In the genomic region with DNA sequence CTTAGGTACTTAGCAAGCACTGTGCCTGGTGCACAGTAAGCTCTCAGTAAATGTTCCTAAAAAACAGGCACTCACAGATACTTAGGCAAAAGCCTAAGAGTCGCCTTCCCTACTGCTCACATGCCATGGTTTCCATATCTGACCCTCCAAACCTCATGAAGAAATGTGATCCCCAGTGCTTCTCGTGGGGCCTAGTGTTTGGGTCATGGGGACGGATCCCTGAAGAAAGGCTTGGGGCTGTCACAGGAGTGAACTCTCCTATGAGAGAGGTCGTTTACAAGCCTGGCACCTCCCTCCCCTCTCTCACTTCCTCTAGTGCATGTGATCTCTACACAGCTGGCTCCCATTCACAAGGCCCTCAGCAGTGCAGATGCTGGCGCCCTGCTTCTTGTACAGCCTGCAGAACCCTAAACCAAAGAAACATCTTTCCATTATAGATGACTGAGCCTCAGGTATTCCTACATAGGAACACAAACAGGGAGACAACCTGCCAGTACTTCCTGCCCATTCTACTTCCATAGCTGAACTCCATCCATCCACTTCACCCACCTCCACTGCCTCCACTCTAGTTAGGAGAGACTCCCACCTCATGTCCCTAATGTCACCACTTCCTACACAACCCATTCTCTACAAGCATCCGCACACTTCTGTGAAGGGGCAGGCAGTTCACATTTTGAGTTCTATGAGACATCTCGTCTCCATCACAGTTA, we compare ENCODE assay signal across 7 cellular contexts. TPM values are rescaled to one million over a fixed set of nuclear protein-coding genes. Genes with fewer than 3 reads are reported as not detected.
DNase-seq lines count a peak whose midpoint lies in the region; ATAC-seq, FAIRE-seq and TF ChIP-seq lines count a peak whose summit lies in the region.

No MANE protein-coding gene starts in this region.

- no peak for TF ChIP-seq EP300 in H1 (IDR thresholded peaks at IDR 0.05; ENCODE audit: borderline replicate concordance in 1 of 2, low read depth in 2 of 2, low read length in 2 of 2)

- no peak overlapping the region for H3K4ac ChIP-seq in H1 (replicated peaks; ENCODE audit: insufficient read length, low read depth, low read length)

- no peaks in the 10 kb centered on the region for H3K9me2 ChIP-seq in Karpas-422 (replicated peaks; ENCODE audit: insufficient read depth, low read length)

- H2BK120ac ChIP-seq in H1 (replicated peaks; ENCODE audit: low read depth, low read length) = no peak overlapping the region

- H3K27me3 ChIP-seq in Karpas-422 (ENCODE audit: low read length) = no peaks in the 10 kb centered on the region
- H3K27me3 ChIP-seq in H1 (replicated peaks in 1 of 4; ENCODE audit: control insufficient read depth in 3 of 4, extremely low read depth in 1 of 4, insufficient read depth in 3 of 4, low read length in 3 of 4) = no peaks in the 10 kb centered on the region

- H3K4me2 ChIP-seq in Karpas-422 (ENCODE audit: low read depth, low read length, poor library complexity, severe bottlenecking) (peak overlapping the region; percentile 92), H1 (ENCODE audit: insufficient read depth in 1 of 2, low read depth in 2 of 2, low read length in 2 of 2) (peak overlapping the region in 1 of 2 experiments; percentile 23; a peak in 2 of 4 replicates)

- no peak for TF ChIP-seq RAD21 in H1 (IDR thresholded peaks at IDR 0.05 in 1 of 2, conservative IDR thresholded peaks at IDR 0.05 in 1 of 2; ENCODE audit: low read depth in 2 of 2, low read length in 2 of 2)

- no peak for FAIRE-seq in H1 (lab: Jason Lieb, UNC)

- H3K27ac ChIP-seq in Karpas-422 (ENCODE audit: low read length) = peak overlapping the region; percentile 72
- no peak overlapping the region for H3K27ac ChIP-seq in H1 (ENCODE audit: low read depth, low read length)

- peak overlapping the region; percentile 35 for H4K91ac ChIP-seq in H1 (replicated peaks; ENCODE audit: insufficient read length, low read length)

- no peak overlapping the region for H3K23ac ChIP-seq in H1 (ENCODE audit: insufficient read length)

- ATAC-seq in GM18519 (IDR thresholded peaks at IDR 0.05; ENCODE audit: low FRiP score, unreplicated experiment) (peak; percentile 43), GM21529 (IDR thresholded peaks at IDR 0.05; ENCODE audit: unreplicated experiment) (peak; percentile 55)
- no peak for ATAC-seq in stimulated activated naive CD8-positive, alpha-beta T cell treated with anti-CD3 and anti-CD28 coated beads, Interleukin-15, amount 100 ng/mL, for 72 hours

- CTCF ChIA-PET in H1 (lab: Charles Lee; ENCODE audit: partially characterized antibody) (interaction anchor here (0.6 to 2.3 kb wide), 6 partner anchors 9 to 48 kb away, joined by 3 to 13 read pairs (median 4); no protein-coding TSS in a partner anchor), HEK293T (lab: Yijun Ruan, JAX) (no interaction called here)

- H3K18ac ChIP-seq in H1 (ENCODE audit: extremely low read depth, low read length) = no peak overlapping the region

- H3K79me2 ChIP-seq in Karpas-422 (ENCODE audit: low read length) (peaks cover 74% of the 10 kb centered on the region), H1 (ENCODE audit: control insufficient read depth in 1 of 2, insufficient read depth in 2 of 2, low read length in 2 of 2) (peaks cover 26 to 71% of the 10 kb centered on the region in 2 experiments)

- H2BK5ac ChIP-seq in H1 (ENCODE audit: low read depth, low read length) = peak overlapping the region; percentile 35; the same call in 1 of the 2 replicates

- H4K8ac ChIP-seq in H1 (ENCODE audit: extremely low read depth, insufficient read depth, low read length) = no peak overlapping the region

- peaks cover 11% of the 10 kb centered on the region for H3K79me1 ChIP-seq in H1 (ENCODE audit: low read depth, low read length)

- no peak overlapping the region for H3K14ac ChIP-seq in H1 (ENCODE audit: insufficient read length)

- no peak overlapping the region for H4K5ac ChIP-seq in H1 (ENCODE audit: insufficient read length, low read depth, low read length)

- H3K56ac ChIP-seq in H1 (replicated peaks; ENCODE audit: insufficient read length, low read depth, low read length) = no peak overlapping the region

- H2AFZ ChIP-seq in Karpas-422 (ENCODE audit: low read length) (no peak overlapping the region), H1 (ENCODE audit: low read length) (no peak overlapping the region)

- no peak for TF ChIP-seq CTCF in H1 (IDR thresholded peaks at IDR 0.05; ENCODE audit: control extremely low read depth in 1 of 3, insufficient read depth in 1 of 3, low read depth in 1 of 3, low read length in 3 of 3)

- H3K9ac ChIP-seq in Karpas-422 (ENCODE audit: low read length) (peak overlapping the region; percentile 41), H1 (replicated peaks in 1 of 4; ENCODE audit: extremely low read depth in 1 of 4, low read depth in 3 of 4, low read length in 3 of 4) (no peak overlapping the region)

- DNase-seq in Karpas-422 (peak; percentile 88), H1 (ENCODE audit: low read depth in 1 of 2, low spot score in 2 of 2) (no peak), HEK293T (ENCODE audit: extremely low spot score) (no peak), NCI-H2171 (lab: John Stamatoyannopoulos, UW) (no peak)
- no peak for DNase-seq in stimulated activated naive CD8-positive, alpha-beta T cell treated with anti-CD3 and anti-CD28 coated beads, Interleukin-15, amount 100 ng/mL, for 72 hours

- peak overlapping the region in 1 of 2 donors; percentile 81 for H3K4me3 Mint-ChIP-seq in stimulated activated naive CD8-positive, alpha-beta T cell treated with anti-CD3 and anti-CD28 coated beads, Interleukin-15, amount 100 ng/mL, for 72 hours

- peaks cover 6% of the 10 kb centered on the region; the same call in 1 of the 2 replicates for H4K20me1 ChIP-seq in Karpas-422 (ENCODE audit: insufficient read depth, low read depth, low read length)
- peaks cover 18 to 32% of the 10 kb centered on the region in 2 experiments for H4K20me1 ChIP-seq in H1 (replicated peaks in 1 of 2; ENCODE audit: control insufficient read depth in 1 of 2, insufficient read depth in 2 of 2, low read length in 2 of 2)

- peak overlapping the region; percentile 42; the same call in 1 of the 2 replicates for H3K4me3 ChIP-seq in Karpas-422 (ENCODE audit: low read length)
- no peak overlapping the region for H3K4me3 ChIP-seq in H1 (ENCODE audit: extremely low read depth in 1 of 4, insufficient read depth in 2 of 4, low read depth in 3 of 4, low read length in 4 of 4)

- no peak overlapping the region for H2BK15ac ChIP-seq in H1 (ENCODE audit: low read length)

- H3K36me3 ChIP-seq in Karpas-422 (ENCODE audit: insufficient read depth, low read length) (no peaks in the 10 kb centered on the region), H1 (ENCODE audit: control insufficient read depth in 2 of 4, insufficient read depth in 4 of 4, low read length in 3 of 4) (peaks cover 0 to 8% (median 2%) of the 10 kb centered on the region in 4 experiments; a peak in 3 of 8 replicates)

- peak overlapping the region; percentile 65; the same call in 1 of the 2 replicates for H2AK5ac ChIP-seq in H1 (ENCODE audit: low read depth, low read length)

- H3K27me3 Mint-ChIP-seq in stimulated activated naive CD8-positive, alpha-beta T cell treated with anti-CD3 and anti-CD28 coated beads, Interleukin-15, amount 100 ng/mL, for 72 hours = no peaks in the 10 kb centered on the region

- TF ChIP-seq POLR2A in H1 (IDR thresholded peaks at IDR 0.05; ENCODE audit: control extremely low read depth in 1 of 2, low read depth in 2 of 2, low read length in 2 of 2) = no peak

- no peak overlapping the region for H2BK12ac ChIP-seq in H1 (ENCODE audit: low read depth, low read length)

- 84% methylated on average over 7 of the region's 7 CpGs; no CpG with 5 or more reads in 1 of the 2 experiments for WGBS in H1 (ENCODE audit: extremely low coverage in 1 of 2, insufficient coverage in 1 of 2, insufficient read length in 1 of 2, insufficient replicate concordance in 2 of 2, low coverage in 1 of 2, low lambda C conversion rate in 2 of 2, missing lambda C conversion rate in 1 of 2), 2 experiments

- peaks cover 68% of the 10 kb centered on the region for H3K4me1 Mint-ChIP-seq in stimulated activated naive CD8-positive, alpha-beta T cell treated with anti-CD3 and anti-CD28 coated beads, Interleukin-15, amount 100 ng/mL, for 72 hours

- H3K9me3 ChIP-seq in Karpas-422 (ENCODE audit: low read length) (no peaks in the 10 kb centered on the region), H1 (ENCODE audit: insufficient read depth in 2 of 2, low read depth in 1 of 2, low read length in 1 of 2) (no peaks in the 10 kb centered on the region)

- H3K27ac Mint-ChIP-seq in stimulated activated naive CD8-positive, alpha-beta T cell treated with anti-CD3 and anti-CD28 coated beads, Interleukin-15, amount 100 ng/mL, for 72 hours = peak overlapping the region; percentile 63 to 88

- POLR2A ChIA-PET in H1 (lab: Charles Lee; ENCODE audit: partially characterized antibody) = interaction anchor here (0.6 to 1.9 kb wide), 5 partner anchors 11 to 233 kb away, joined by 3 to 6 read pairs (median 4); no protein-coding TSS in a partner anchor
- POLR2A ChIA-PET in HEK293T (lab: Yijun Ruan, JAX) = no interaction called here

- H3K23me2 ChIP-seq in H1 (ENCODE audit: low read depth, low read length) = peaks cover 9% of the 10 kb centered on the region; the same call in 1 of the 2 replicates

- H3K9me3 Mint-ChIP-seq in stimulated activated naive CD8-positive, alpha-beta T cell treated with anti-CD3 and anti-CD28 coated beads, Interleukin-15, amount 100 ng/mL, for 72 hours = no peaks in the 10 kb centered on the region

- H2BK20ac ChIP-seq in H1 (ENCODE audit: low read length) = no peak overlapping the region

- peaks cover 78% of the 10 kb centered on the region for H3K4me1 ChIP-seq in Karpas-422 (ENCODE audit: low read length)
- H3K4me1 ChIP-seq in H1 (replicated peaks in 1 of 4; ENCODE audit: control insufficient read depth in 3 of 4, insufficient read depth in 4 of 4, low read length in 3 of 4) = peaks cover 7 to 30% (median 12%) of the 10 kb centered on the region in 4 experiments

RNA-seq across cellular contexts. Expression of a gene that starts 2.9 kb away (rescaled TPM):
- total RNA-seq in Karpas-422 (2014; rRNA removed; shearing (Covaris generic); ENCODE audit: low replicate concordance) = 29.0 and 32.1 TPM in 2 replicates
- 22.6 and 22.7 TPM in 2 replicates for total RNA-seq in H1 (2021; fragmentation: NEBNext Ultra II Directional; extraction: Animal tissue kit (Norgen Biotek cat#: 25700))
- 21.1 and 26.6 TPM in 2 replicates for polyA plus RNA-seq in H1 (2011; rRNA removed)
- 25.3 TPM for polyA plus RNA-seq in H1 (2011; cell fraction: cytosol; rRNA removed)
- polyA plus RNA-seq in H1 (2011; cell fraction: nucleus; rRNA removed) = 30.8 TPM
- polyA plus RNA-seq in H1 (2012, experiment 1 of 2) = 16.9 to 23.4 TPM (median 18.9 TPM) in 4 replicates
- polyA plus RNA-seq in H1 (2012, experiment 2 of 2) = 7.4 TPM
- 23.1 TPM for polyA plus RNA-seq in H1 (2013, experiment 1 of 2)
- polyA plus RNA-seq in H1 (2013, experiment 2 of 2) = 23.8 TPM
- polyA minus RNA-seq in H1 (2011; rRNA and poly(A)+ RNA removed) = 47.2 and 56.1 TPM in 2 replicates
- 19.2 TPM for polyA minus RNA-seq in H1 (2011; cell fraction: cytosol; rRNA and poly(A)+ RNA removed)
- polyA minus RNA-seq in H1 (2011; cell fraction: nucleus; rRNA and poly(A)+ RNA removed) = 54.4 TPM

RNA-seq across cellular contexts. Expression of a gene that starts 32.4 kb away (rescaled TPM):
- total RNA-seq in Karpas-422 (2014; rRNA removed; shearing (Covaris generic); ENCODE audit: low replicate concordance) = not detected in 2 replicates
- 3.6 and 4.1 TPM in 2 replicates for total RNA-seq in H1 (2021; fragmentation: NEBNext Ultra II Directional; extraction: Animal tissue kit (Norgen Biotek cat#: 25700))
- polyA plus RNA-seq in H1 (2011; rRNA removed) = 1.5 and 1.8 TPM in 2 replicates
- 2.2 TPM for polyA plus RNA-seq in H1 (2011; cell fraction: cytosol; rRNA removed)
- polyA plus RNA-seq in H1 (2011; cell fraction: nucleus; rRNA removed) = 1.6 TPM
- 3.0 to 4.0 TPM (median 3.2 TPM) in 4 replicates for polyA plus RNA-seq in H1 (2012, experiment 1 of 2)
- 1.6 TPM for polyA plus RNA-seq in H1 (2012, experiment 2 of 2)
- 2.3 TPM for polyA plus RNA-seq in H1 (2013, experiment 1 of 2)
- 2.2 TPM for polyA plus RNA-seq in H1 (2013, experiment 2 of 2)
- polyA minus RNA-seq in H1 (2011; rRNA and poly(A)+ RNA removed) = 1.8 and 2.3 TPM in 2 replicates
- polyA minus RNA-seq in H1 (2011; cell fraction: cytosol; rRNA and poly(A)+ RNA removed) = 1.4 TPM
- polyA minus RNA-seq in H1 (2011; cell fraction: nucleus; rRNA and poly(A)+ RNA removed) = 1.2 TPM
